Comparison of ENCODE assay signal across 1 cellular context in the genomic region with DNA sequence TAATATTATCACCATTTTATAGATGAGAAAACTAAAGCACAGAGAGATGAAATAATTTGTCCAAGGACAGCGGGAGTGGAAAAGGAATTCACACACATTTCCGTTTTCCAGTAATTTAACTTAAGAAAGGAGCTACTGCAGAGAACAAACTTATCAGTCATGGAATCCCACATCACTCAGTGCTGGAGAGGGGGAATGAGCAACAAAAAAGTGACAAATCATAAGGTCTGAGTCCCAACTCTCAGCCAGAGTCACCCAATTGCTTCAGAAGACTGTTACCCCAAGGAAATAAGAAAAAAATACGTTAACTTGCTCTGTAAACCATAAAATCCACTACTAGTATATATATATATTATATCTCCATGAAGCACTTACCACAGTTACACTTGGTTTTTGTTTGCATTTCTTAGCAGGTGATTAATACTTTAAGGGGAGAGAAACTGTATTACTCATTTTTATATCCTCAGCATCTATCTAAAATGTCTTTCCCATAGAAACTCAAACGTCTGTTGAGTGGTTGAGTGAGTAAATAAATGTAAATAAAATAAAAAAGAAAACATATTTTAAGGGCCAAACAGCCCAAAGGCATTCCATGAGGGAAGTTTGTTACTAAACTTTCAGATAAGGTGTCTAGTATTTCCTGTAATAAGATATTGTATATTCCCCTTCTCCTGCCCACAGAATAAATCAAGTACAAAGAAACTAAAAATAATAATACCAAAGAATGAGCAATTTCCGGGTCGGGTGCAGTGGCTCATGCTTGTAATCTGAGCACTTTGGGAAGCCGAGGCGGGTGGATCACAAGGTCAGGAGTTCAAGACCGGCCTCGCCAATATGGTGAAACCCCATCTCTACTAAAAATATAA.
TF ChIP-seq lines count a peak whose summit lies in the region.

No MANE protein-coding gene starts in this region.

TF ChIP-seq in HEK293, 187 proteins besides CTCF, POLR2A, EP300 and RAD21 (continued from another document and continues in another):
- TF ChIP-seq, protein P1, sequence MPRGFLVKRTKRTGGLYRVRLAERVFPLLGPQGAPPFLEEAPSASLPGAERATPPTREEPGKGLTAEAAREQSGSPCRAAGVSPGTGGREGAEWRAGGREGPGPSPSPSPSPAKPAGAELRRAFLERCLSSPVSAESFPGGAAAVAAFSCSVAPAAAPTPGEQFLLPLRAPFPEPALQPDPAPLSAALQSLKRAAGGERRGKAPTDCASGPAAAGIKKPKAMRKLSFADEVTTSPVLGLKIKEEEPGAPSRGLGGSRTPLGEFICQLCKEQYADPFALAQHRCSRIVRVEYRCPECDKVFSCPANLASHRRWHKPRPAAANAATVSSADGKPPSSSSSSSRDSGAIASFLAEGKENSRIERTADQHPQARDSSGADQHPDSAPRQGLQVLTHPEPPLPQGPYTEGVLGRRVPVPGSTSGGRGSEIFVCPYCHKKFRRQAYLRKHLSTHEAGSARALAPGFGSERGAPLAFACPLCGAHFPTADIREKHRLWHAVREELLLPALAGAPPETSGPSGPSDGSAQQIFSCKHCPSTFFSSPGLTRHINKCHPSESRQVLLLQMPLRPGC (tag by site-specific recombination; IDR thresholded peaks at IDR 0.05) = no peak
- TF ChIP-seq ZNF585B (tag by site-specific recombination; IDR thresholded peaks at IDR 0.05) (no peak), ZNF404 (tag by site-specific recombination; IDR thresholded peaks at IDR 0.05) (no peak), ZSCAN30 (tag by site-specific recombination; IDR thresholded peaks at IDR 0.05) (no peak), ZNF776 (tag by site-specific recombination; IDR thresholded peaks at IDR 0.05; ENCODE audit: borderline replicate concordance) (no peak), GLI4 (tag by site-specific recombination; IDR thresholded peaks at IDR 0.05) (no peak), KLF9 (tag by site-specific recombination; IDR thresholded peaks at IDR 0.05; ENCODE audit: low read depth) (no peak), SCRT2 (tag by site-specific recombination; IDR thresholded peaks at IDR 0.05) (no peak), ZNF830 (tag by site-specific recombination; IDR thresholded peaks at IDR 0.05; ENCODE audit: low read depth) (no peak), ZNF302 (tag by site-specific recombination; IDR thresholded peaks at IDR 0.05; ENCODE audit: low read depth) (no peak), SCRT1 (tag by site-specific recombination; IDR thresholded peaks at IDR 0.05; ENCODE audit: borderline replicate concordance) (no peak), ZNF610 (tag by site-specific recombination; IDR thresholded peaks at IDR 0.05; ENCODE audit: borderline replicate concordance) (no peak), ZNF223 (tag by site-specific recombination; IDR thresholded peaks at IDR 0.05) (no peak), ZBTB17 (tag by site-specific recombination; IDR thresholded peaks at IDR 0.05) (0 out of 2 replicates have a peak, but pooled peaks have one; percentile 14), YY1 (tag by site-specific recombination; IDR thresholded peaks at IDR 0.05) (no peak), ZNF530 (tag by site-specific recombination; IDR thresholded peaks at IDR 0.05; ENCODE audit: low read depth) (no peak), ZNF529 (tag by site-specific recombination; IDR thresholded peaks at IDR 0.05; ENCODE audit: insufficient replicate concordance) (no peak), REPIN1 (tag by site-specific recombination; IDR thresholded peaks at IDR 0.05; ENCODE audit: low read depth) (no peak), ZNF660 (tag by site-specific recombination; IDR thresholded peaks at IDR 0.05) (no peak), ZNF416 (tag by site-specific recombination; IDR thresholded peaks at IDR 0.05) (no peak), IKZF3 (tag by site-specific recombination; IDR thresholded peaks at IDR 0.05) (no peak), ZBTB7A (tag by site-specific recombination; IDR thresholded peaks at IDR 0.05; ENCODE audit: low read depth) (no peak), RBAK (tag by site-specific recombination; IDR thresholded peaks at IDR 0.05) (no peak), ZNF157 (tag by site-specific recombination; IDR thresholded peaks at IDR 0.05) (no peak), ZSCAN16 (tag by site-specific recombination; IDR thresholded peaks at IDR 0.05) (peak; percentile 91), ZNF391 (tag by site-specific recombination; IDR thresholded peaks at IDR 0.05; ENCODE audit: borderline replicate concordance, low read depth) (no peak), ZNF701 (tag by site-specific recombination; IDR thresholded peaks at IDR 0.05) (no peak)
- TF ChIP-seq, protein P2, sequence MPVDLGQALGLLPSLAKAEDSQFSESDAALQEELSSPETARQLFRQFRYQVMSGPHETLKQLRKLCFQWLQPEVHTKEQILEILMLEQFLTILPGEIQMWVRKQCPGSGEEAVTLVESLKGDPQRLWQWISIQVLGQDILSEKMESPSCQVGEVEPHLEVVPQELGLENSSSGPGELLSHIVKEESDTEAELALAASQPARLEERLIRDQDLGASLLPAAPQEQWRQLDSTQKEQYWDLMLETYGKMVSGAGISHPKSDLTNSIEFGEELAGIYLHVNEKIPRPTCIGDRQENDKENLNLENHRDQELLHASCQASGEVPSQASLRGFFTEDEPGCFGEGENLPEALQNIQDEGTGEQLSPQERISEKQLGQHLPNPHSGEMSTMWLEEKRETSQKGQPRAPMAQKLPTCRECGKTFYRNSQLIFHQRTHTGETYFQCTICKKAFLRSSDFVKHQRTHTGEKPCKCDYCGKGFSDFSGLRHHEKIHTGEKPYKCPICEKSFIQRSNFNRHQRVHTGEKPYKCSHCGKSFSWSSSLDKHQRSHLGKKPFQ (tag by site-specific recombination; IDR thresholded peaks at IDR 0.05) = no peak
- TF ChIP-seq, protein P3, sequence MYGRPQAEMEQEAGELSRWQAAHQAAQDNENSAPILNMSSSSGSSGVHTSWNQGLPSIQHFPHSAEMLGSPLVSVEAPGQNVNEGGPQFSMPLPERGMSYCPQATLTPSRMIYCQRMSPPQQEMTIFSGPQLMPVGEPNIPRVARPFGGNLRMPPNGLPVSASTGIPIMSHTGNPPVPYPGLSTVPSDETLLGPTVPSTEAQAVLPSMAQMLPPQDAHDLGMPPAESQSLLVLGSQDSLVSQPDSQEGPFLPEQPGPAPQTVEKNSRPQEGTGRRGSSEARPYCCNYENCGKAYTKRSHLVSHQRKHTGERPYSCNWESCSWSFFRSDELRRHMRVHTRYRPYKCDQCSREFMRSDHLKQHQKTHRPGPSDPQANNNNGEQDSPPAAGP (tag by site-specific recombination; IDR thresholded peaks at IDR 0.05) = no peak
- TF ChIP-seq, protein P4, sequence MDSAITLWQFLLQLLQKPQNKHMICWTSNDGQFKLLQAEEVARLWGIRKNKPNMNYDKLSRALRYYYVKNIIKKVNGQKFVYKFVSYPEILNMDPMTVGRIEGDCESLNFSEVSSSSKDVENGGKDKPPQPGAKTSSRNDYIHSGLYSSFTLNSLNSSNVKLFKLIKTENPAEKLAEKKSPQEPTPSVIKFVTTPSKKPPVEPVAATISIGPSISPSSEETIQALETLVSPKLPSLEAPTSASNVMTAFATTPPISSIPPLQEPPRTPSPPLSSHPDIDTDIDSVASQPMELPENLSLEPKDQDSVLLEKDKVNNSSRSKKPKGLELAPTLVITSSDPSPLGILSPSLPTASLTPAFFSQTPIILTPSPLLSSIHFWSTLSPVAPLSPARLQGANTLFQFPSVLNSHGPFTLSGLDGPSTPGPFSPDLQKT (IDR thresholded peaks at IDR 0.05; ENCODE audit: borderline replicate concordance, low read depth, low read length) = no peak
- TF ChIP-seq, protein P5, sequence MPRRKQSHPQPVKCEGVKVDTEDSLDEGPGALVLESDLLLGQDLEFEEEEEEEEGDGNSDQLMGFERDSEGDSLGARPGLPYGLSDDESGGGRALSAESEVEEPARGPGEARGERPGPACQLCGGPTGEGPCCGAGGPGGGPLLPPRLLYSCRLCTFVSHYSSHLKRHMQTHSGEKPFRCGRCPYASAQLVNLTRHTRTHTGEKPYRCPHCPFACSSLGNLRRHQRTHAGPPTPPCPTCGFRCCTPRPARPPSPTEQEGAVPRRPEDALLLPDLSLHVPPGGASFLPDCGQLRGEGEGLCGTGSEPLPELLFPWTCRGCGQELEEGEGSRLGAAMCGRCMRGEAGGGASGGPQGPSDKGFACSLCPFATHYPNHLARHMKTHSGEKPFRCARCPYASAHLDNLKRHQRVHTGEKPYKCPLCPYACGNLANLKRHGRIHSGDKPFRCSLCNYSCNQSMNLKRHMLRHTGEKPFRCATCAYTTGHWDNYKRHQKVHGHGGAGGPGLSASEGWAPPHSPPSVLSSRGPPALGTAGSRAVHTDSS (tag by site-specific recombination; IDR thresholded peaks at IDR 0.05) = no peak
- TF ChIP-seq, protein P6, sequence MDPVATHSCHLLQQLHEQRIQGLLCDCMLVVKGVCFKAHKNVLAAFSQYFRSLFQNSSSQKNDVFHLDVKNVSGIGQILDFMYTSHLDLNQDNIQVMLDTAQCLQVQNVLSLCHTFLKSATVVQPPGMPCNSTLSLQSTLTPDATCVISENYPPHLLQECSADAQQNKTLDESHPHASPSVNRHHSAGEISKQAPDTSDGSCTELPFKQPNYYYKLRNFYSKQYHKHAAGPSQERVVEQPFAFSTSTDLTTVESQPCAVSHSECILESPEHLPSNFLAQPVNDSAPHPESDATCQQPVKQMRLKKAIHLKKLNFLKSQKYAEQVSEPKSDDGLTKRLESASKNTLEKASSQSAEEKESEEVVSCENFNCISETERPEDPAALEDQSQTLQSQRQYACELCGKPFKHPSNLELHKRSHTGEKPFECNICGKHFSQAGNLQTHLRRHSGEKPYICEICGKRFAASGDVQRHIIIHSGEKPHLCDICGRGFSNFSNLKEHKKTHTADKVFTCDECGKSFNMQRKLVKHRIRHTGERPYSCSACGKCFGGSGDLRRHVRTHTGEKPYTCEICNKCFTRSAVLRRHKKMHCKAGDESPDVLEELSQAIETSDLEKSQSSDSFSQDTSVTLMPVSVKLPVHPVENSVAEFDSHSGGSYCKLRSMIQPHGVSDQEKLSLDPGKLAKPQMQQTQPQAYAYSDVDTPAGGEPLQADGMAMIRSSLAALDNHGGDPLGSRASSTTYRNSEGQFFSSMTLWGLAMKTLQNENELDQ (tag by site-specific recombination; IDR thresholded peaks at IDR 0.05; ENCODE audit: low read depth) = no peak
- TF ChIP-seq, protein P7, sequence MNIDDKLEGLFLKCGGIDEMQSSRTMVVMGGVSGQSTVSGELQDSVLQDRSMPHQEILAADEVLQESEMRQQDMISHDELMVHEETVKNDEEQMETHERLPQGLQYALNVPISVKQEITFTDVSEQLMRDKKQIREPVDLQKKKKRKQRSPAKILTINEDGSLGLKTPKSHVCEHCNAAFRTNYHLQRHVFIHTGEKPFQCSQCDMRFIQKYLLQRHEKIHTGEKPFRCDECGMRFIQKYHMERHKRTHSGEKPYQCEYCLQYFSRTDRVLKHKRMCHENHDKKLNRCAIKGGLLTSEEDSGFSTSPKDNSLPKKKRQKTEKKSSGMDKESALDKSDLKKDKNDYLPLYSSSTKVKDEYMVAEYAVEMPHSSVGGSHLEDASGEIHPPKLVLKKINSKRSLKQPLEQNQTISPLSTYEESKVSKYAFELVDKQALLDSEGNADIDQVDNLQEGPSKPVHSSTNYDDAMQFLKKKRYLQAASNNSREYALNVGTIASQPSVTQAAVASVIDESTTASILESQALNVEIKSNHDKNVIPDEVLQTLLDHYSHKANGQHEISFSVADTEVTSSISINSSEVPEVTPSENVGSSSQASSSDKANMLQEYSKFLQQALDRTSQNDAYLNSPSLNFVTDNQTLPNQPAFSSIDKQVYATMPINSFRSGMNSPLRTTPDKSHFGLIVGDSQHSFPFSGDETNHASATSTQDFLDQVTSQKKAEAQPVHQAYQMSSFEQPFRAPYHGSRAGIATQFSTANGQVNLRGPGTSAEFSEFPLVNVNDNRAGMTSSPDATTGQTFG (tag by site-specific recombination; IDR thresholded peaks at IDR 0.05; ENCODE audit: borderline replicate concordance) = no peak
- TF ChIP-seq, protein P8, sequence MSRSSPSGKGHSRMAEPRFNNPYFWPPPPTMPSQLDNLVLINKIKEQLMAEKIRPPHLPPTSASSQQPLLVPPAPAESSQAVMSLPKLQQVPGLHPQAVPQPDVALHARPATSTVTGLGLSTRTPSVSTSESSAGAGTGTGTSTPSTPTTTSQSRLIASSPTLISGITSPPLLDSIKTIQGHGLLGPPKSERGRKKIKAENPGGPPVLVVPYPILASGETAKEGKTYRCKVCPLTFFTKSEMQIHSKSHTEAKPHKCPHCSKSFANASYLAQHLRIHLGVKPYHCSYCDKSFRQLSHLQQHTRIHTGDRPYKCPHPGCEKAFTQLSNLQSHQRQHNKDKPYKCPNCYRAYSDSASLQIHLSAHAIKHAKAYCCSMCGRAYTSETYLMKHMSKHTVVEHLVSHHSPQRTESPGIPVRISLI (tag by site-specific recombination; IDR thresholded peaks at IDR 0.05) = no peak
- TF ChIP-seq, protein P9, sequence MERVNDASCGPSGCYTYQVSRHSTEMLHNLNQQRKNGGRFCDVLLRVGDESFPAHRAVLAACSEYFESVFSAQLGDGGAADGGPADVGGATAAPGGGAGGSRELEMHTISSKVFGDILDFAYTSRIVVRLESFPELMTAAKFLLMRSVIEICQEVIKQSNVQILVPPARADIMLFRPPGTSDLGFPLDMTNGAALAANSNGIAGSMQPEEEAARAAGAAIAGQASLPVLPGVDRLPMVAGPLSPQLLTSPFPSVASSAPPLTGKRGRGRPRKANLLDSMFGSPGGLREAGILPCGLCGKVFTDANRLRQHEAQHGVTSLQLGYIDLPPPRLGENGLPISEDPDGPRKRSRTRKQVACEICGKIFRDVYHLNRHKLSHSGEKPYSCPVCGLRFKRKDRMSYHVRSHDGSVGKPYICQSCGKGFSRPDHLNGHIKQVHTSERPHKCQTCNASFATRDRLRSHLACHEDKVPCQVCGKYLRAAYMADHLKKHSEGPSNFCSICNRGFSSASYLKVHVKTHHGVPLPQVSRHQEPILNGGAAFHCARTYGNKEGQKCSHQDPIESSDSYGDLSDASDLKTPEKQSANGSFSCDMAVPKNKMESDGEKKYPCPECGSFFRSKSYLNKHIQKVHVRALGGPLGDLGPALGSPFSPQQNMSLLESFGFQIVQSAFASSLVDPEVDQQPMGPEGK (tag by site-specific recombination; IDR thresholded peaks at IDR 0.05) = no peak
- TF ChIP-seq, protein P10, sequence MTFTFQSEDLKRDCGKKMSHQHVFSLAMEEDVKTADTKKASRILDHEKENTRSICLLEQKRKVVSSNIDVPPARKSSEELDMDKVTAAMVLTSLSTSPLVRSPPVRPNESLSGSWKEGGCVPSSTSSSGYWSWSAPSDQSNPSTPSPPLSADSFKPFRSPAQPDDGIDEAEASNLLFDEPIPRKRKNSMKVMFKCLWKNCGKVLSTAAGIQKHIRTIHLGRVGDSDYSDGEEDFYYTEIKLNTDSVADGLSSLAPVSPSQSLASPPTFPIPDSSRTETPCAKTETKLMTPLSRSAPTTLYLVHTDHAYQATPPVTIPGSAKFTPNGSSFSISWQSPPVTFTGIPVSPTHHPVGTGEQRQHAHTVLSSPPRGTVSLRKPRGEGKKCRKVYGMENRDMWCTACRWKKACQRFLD (tag by site-specific recombination; IDR thresholded peaks at IDR 0.05) = no peak
- TF ChIP-seq, protein P11, sequence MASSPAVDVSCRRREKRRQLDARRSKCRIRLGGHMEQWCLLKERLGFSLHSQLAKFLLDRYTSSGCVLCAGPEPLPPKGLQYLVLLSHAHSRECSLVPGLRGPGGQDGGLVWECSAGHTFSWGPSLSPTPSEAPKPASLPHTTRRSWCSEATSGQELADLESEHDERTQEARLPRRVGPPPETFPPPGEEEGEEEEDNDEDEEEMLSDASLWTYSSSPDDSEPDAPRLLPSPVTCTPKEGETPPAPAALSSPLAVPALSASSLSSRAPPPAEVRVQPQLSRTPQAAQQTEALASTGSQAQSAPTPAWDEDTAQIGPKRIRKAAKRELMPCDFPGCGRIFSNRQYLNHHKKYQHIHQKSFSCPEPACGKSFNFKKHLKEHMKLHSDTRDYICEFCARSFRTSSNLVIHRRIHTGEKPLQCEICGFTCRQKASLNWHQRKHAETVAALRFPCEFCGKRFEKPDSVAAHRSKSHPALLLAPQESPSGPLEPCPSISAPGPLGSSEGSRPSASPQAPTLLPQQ (tag by site-specific recombination; IDR thresholded peaks at IDR 0.05) = 0 out of 2 replicates have a peak, but pooled peaks have one; percentile 38
